In genomic region chr10:104318096-104318725, GRCh38 we compare ENCODE assay signal across 13 cellular contexts. TPM values are rescaled to one million over a fixed set of nuclear protein-coding genes. Genes with fewer than 3 reads are reported as not detected.
DNase-seq lines count a peak whose midpoint lies in the region; ATAC-seq, FAIRE-seq and TF ChIP-seq lines count a peak whose summit lies in the region.
"Had no signal": no experiment of that assay in that cellular context is flagged by ENCODE, and none has a peak within 500 bp of the region (broad histone marks: within the 10 kb centered on the region; RNA-seq: fewer than 3 reads in every experiment).

No MANE protein-coding gene starts in this region.

- no peak overlapping the region for H3K23ac ChIP-seq in H9 (ENCODE audit: insufficient read length, low read depth, low read length)

- H3K27me3 Mint-ChIP-seq in H9 (ENCODE audit: low read depth) (no peaks in the 10 kb centered on the region), activated B cell treated with CpG ODN at 0.5 μM for 24 hours (no peaks in the 10 kb centered on the region)
- H3K27me3 Mint-ChIP-seq in stimulated activated naive B cell treated with anti-CD40 and anti-IgM and Interleukin-4, amounts not matched to agents 10 μg/mL and 1 μg/mL and 100 μg/mL, for 72 hours, result no peaks in the 10 kb centered on the region

- no peaks in the 10 kb centered on the region for H3K9me3 ChIP-seq in H9 (ENCODE audit: control insufficient read depth, low read depth, low read length)
- no peaks in the 10 kb centered on the region for H3K9me3 ChIP-seq in keratinocyte (ENCODE audit: control insufficient read depth, low read depth, low read length)
- H3K9me3 ChIP-seq: left lung had no signal

- no peak overlapping the region for H4K8ac ChIP-seq in H9 (replicated peaks; ENCODE audit: insufficient read length, low read depth, low read length)

- H3K27ac ChIP-seq in H9 (ENCODE audit: insufficient read length, low read depth, low read length) (no peak overlapping the region), keratinocyte (ENCODE audit: control insufficient read depth, insufficient read depth, low read length) (peak overlapping the region; percentile 79)
- H3K27ac ChIP-seq: SK-N-MC had no signal

- H2BK120ac ChIP-seq in H9 (ENCODE audit: low read depth, low read length, poor library complexity, severe bottlenecking), result no peak overlapping the region

- H3K18ac ChIP-seq in H9 (ENCODE audit: insufficient read length, low read depth, low read length), result no peak overlapping the region

- H3K27ac Mint-ChIP-seq in H9 (peak overlapping the region in 2 of 3 experiments; percentile 38 to 58; a peak in 1 of 7 replicates), activated B cell treated with CpG ODN at 0.5 μM for 24 hours (peak overlapping the region; percentile 59)
- H3K27ac Mint-ChIP-seq in stimulated activated naive B cell treated with anti-CD40 and anti-IgM and Interleukin-4, amounts not matched to agents 10 μg/mL and 1 μg/mL and 100 μg/mL, for 72 hours, result peak overlapping the region; percentile 59

- DNase-seq in H9, result no peak
- no peak for DNase-seq in activated B cell treated with CpG ODN at 0.5 μM for 24 hours
- no peak for DNase-seq in keratinocyte (ENCODE audit: low read depth, low spot score)
- no peak for DNase-seq in stimulated activated naive B cell treated with anti-CD40 and anti-IgM and Interleukin-4, amounts not matched to agents 10 μg/mL and 1 μg/mL and 100 μg/mL, for 72 hours
- DNase-seq in NCI-H748 treated with DMSO at 0.1 percent for 48 hours (lab: John Stamatoyannopoulos, UW), result no peak
- DNase-seq in T-helper 1 cell, result no peak
- DNase-seq in GM20000 (ENCODE audit: low spot score), result no peak
- DNase-seq: amniotic stem cell, left lung, NCI-H1436 treated with DMSO at 0.1 percent for 48 hours, NCI-H774, occipital lobe had no signal

- POLR2A ChIA-PET in activated B cell treated with CpG ODN at 0.5 μM for 24 hours (lab: Charles Lee), result interaction anchor here (2.7 kb wide), 1 partner anchor 20 kb away, joined by 6 read pairs; the partner anchor contains the start of gene ITPRIP

- no peak overlapping the region for H2BK5ac ChIP-seq in H9 (ENCODE audit: insufficient read length, low read length)

- no peak overlapping the region for H4K91ac ChIP-seq in H9 (ENCODE audit: insufficient read length, low read depth, low read length)

- no peaks in the 10 kb centered on the region for H3K79me1 ChIP-seq in H9 (ENCODE audit: insufficient read depth, low read depth, low read length, poor library complexity, severe bottlenecking)

- peak overlapping the region; percentile 9; the same call in 1 of the 2 replicates for H3K14ac ChIP-seq in H9 (ENCODE audit: insufficient read depth, low read length)

- H3K9me1 ChIP-seq in keratinocyte (ENCODE audit: control insufficient read depth, extremely low read depth, insufficient read depth, low read length), result peaks cover 3% of the 10 kb centered on the region

- H3K4me3 ChIP-seq in keratinocyte (ENCODE audit: control insufficient read depth in 2 of 3, extremely low read depth in 1 of 3, insufficient read depth in 2 of 3, low read depth in 1 of 3, low read length in 3 of 3), result no peak overlapping the region
- H3K4me3 ChIP-seq: left lung, SK-N-MC had no signal

- no peak overlapping the region for H2AK5ac ChIP-seq in H9 (ENCODE audit: insufficient read length, low read length)

- H3K36me3 ChIP-seq in keratinocyte (ENCODE audit: control insufficient read depth in 2 of 2, extremely low read depth in 1 of 2, insufficient read depth in 2 of 2, low read length in 2 of 2), result peaks cover 13 to 16% of the 10 kb centered on the region in 2 experiments

- peak; percentile 59 for FAIRE-seq in keratinocyte (lab: Jason Lieb, UNC)

- peaks cover 55 to 58% of the 10 kb centered on the region in 2 experiments for H3K4me1 Mint-ChIP-seq in H9
- H3K4me1 Mint-ChIP-seq in activated B cell treated with CpG ODN at 0.5 μM for 24 hours, result peaks cover 64% of the 10 kb centered on the region
- peaks cover 55 to 66% of the 10 kb centered on the region in 2 donors for H3K4me1 Mint-ChIP-seq in stimulated activated naive B cell treated with anti-CD40 and anti-IgM and Interleukin-4, amounts not matched to agents 10 μg/mL and 1 μg/mL and 100 μg/mL, for 72 hours

- H3K4me1 ChIP-seq in H9 (ENCODE audit: insufficient read depth, low read length) (peaks cover 18% of the 10 kb centered on the region), keratinocyte (ENCODE audit: control insufficient read depth, extremely low read depth, insufficient read depth, low read length) (peaks cover 65% of the 10 kb centered on the region)

- H2BK12ac ChIP-seq in H9 (ENCODE audit: insufficient read length, low read depth, low read length), result no peak overlapping the region

- H2AFZ ChIP-seq in H9 (ENCODE audit: low read length) (no peak overlapping the region), keratinocyte (ENCODE audit: control insufficient read depth, low read length) (no peak overlapping the region)

- no peak overlapping the region for H2BK20ac ChIP-seq in H9 (ENCODE audit: low read depth, low read length, poor library complexity, severe bottlenecking)

- H3K79me2 ChIP-seq in H9 (ENCODE audit: insufficient read depth, low read length) (peaks cover 18% of the 10 kb centered on the region; the same call in 1 of the 2 replicates), keratinocyte (ENCODE audit: control insufficient read depth, insufficient read depth, low read length) (peaks cover 83% of the 10 kb centered on the region)

- WGBS in H9 (ENCODE audit: extremely low coverage, insufficient read length, low lambda C conversion rate), result no CpG with 5 or more reads among the region's 8 CpGs

- H3K4me2 ChIP-seq in H9 (ENCODE audit: insufficient read depth, insufficient read length, low read length), result no peak overlapping the region
- H3K4me2 ChIP-seq in keratinocyte (ENCODE audit: control insufficient read depth, extremely low read depth, insufficient read depth, low read depth, low read length), result peak overlapping the region; percentile 25

- no peak overlapping the region for H3K4ac ChIP-seq in H9 (ENCODE audit: low read depth, low read length)

- H3K9ac ChIP-seq in H9 (ENCODE audit: extremely low read depth, insufficient read length, low read length) (no peak overlapping the region), keratinocyte (ENCODE audit: control insufficient read depth, extremely low read depth, insufficient read depth, low read length) (no peak overlapping the region)

- no peak for TF ChIP-seq CTCF in H9 (conservative IDR thresholded peaks at IDR 0.05)
- TF ChIP-seq CTCF in activated B cell treated with CpG ODN at 0.5 μM for 24 hours (IDR thresholded peaks at IDR 0.05), result no peak
- TF ChIP-seq CTCF in keratinocyte (optimal IDR thresholded peaks at IDR 0.05 in 1 of 3, IDR thresholded peaks at IDR 0.05 in 1 of 3, conservative IDR thresholded peaks at IDR 0.05 in 1 of 3; ENCODE audit: extremely low read depth in 1 of 3, insufficient read depth in 2 of 3, low read length in 3 of 3), result no peak
- no peak for TF ChIP-seq CTCF in GM20000 (IDR thresholded peaks at IDR 0.05; ENCODE audit: extremely low read depth, missing control alignments)

- ATAC-seq in activated B cell treated with CpG ODN at 0.5 μM for 24 hours (ENCODE audit: low read depth), result no peak
- no peak for ATAC-seq in stimulated activated naive B cell treated with anti-CD40 and anti-IgM and Interleukin-4, amounts not matched to agents 10 μg/mL and 1 μg/mL and 100 μg/mL, for 72 hours (replicated peaks)

- H3K36me3 Mint-ChIP-seq in H9 (ENCODE audit: insufficient read depth in 1 of 3, low read depth in 3 of 3) (peaks cover 18 to 39% (median 27%) of the 10 kb centered on the region in 3 experiments), activated B cell treated with CpG ODN at 0.5 μM for 24 hours (ENCODE audit: low read depth) (peaks cover 38% of the 10 kb centered on the region)
- peaks cover 10 to 20% of the 10 kb centered on the region in 2 donors for H3K36me3 Mint-ChIP-seq in stimulated activated naive B cell treated with anti-CD40 and anti-IgM and Interleukin-4, amounts not matched to agents 10 μg/mL and 1 μg/mL and 100 μg/mL, for 72 hours

- CTCF ChIA-PET in activated B cell treated with CpG ODN at 0.5 μM for 24 hours (lab: Charles Lee), result interaction anchor here (1.5 to 2.4 kb wide), 2 partner anchors 12 to 19 kb away, joined by 4 to 11 read pairs; no protein-coding TSS in a partner anchor

- dilution Hi-C loops in keratinocyte (cut with MboI; ENCODE audit: extremely low pct_ligation_motif_present, low sequenced_read_pairs), result no loop called here

- H3K4me3 Mint-ChIP-seq in H9 (no peak overlapping the region; a peak in 1 of 5 replicates), activated B cell treated with CpG ODN at 0.5 μM for 24 hours (no peak overlapping the region)
- no peak overlapping the region for H3K4me3 Mint-ChIP-seq in stimulated activated naive B cell treated with anti-CD40 and anti-IgM and Interleukin-4, amounts not matched to agents 10 μg/mL and 1 μg/mL and 100 μg/mL, for 72 hours

- intact Hi-C loops in activated B cell treated with CpG ODN at 0.5 μM for 24 hours (cut with micrococcal nuclease), result no loop called here

- no peak overlapping the region for H4K5ac ChIP-seq in H9 (ENCODE audit: insufficient read length, low read depth, low read length)

- H2BK15ac ChIP-seq in H9 (ENCODE audit: low read depth, low read length), result no peak overlapping the region

- H3T11ph ChIP-seq in H9 (ENCODE audit: low read length), result no peak overlapping the region

- no peaks in the 10 kb centered on the region for H3K27me3 ChIP-seq in H9 (ENCODE audit: insufficient read depth, low read length)
- H3K27me3 ChIP-seq in keratinocyte (ENCODE audit: control insufficient read depth, extremely low read depth, insufficient read depth, low read length), result no peaks in the 10 kb centered on the region
- H3K27me3 ChIP-seq: left lung had no signal

- no peaks in the 10 kb centered on the region for H3K23me2 ChIP-seq in H9 (ENCODE audit: insufficient read length, low read depth, low read length, poor library complexity, severe bottlenecking)

- H3K56ac ChIP-seq in H9 (ENCODE audit: insufficient read length, low read depth, low read length), result no peak overlapping the region

- H3K9me3 Mint-ChIP-seq in H9 (no peaks in the 10 kb centered on the region), activated B cell treated with CpG ODN at 0.5 μM for 24 hours (no peaks in the 10 kb centered on the region)
- no peaks in the 10 kb centered on the region for H3K9me3 Mint-ChIP-seq in stimulated activated naive B cell treated with anti-CD40 and anti-IgM and Interleukin-4, amounts not matched to agents 10 μg/mL and 1 μg/mL and 100 μg/mL, for 72 hours

- H4K20me1 ChIP-seq in H9 (ENCODE audit: control insufficient read depth, insufficient read depth, insufficient read length) (no peaks in the 10 kb centered on the region), keratinocyte (ENCODE audit: control insufficient read depth, extremely low read depth, insufficient read depth, low read length) (peaks cover 6% of the 10 kb centered on the region)

RNA-seq across cellular contexts. Expression of gene ITPRIP, which starts 20.1 kb away (rescaled TPM):
- total RNA-seq in H9 (2021), result 22.2 and 22.5 TPM in 2 replicates
- total RNA-seq in activated B cell treated with CpG ODN at 0.5 μM for 24 hours, result 21.3 and 26.1 TPM in 2 replicates
- polyA plus RNA-seq in keratinocyte, result 11.9 to 13.8 TPM (median 12.1 TPM) in 3 replicates
- 17.4 TPM for polyA plus RNA-seq in keratinocyte (2011; ENCODE audit: low read depth)
- 6.5 and 6.6 TPM in 2 replicates for polyA plus RNA-seq in keratinocyte (2011; cell fraction: cytosol; rRNA removed)
- 29.0 and 31.0 TPM in 2 replicates for polyA plus RNA-seq in keratinocyte (2011; cell fraction: nucleus; rRNA removed)
- 11.3 and 42.3 TPM in 2 replicates for polyA plus RNA-seq in keratinocyte (2012; ENCODE audit: low replicate concordance)
- polyA minus RNA-seq in keratinocyte, result 17.5 to 24.9 TPM (median 20.1 TPM) in 3 replicates
- 12.3 TPM for polyA minus RNA-seq in keratinocyte (2011; cell fraction: cytosol; rRNA and poly(A)+ RNA removed)
- 36.4 and 39.5 TPM in 2 replicates for polyA minus RNA-seq in keratinocyte (2011; cell fraction: nucleus; rRNA and poly(A)+ RNA removed)

RNA-seq across cellular contexts. Expression of gene CFAP58, which starts 35.4 kb away (rescaled TPM):
- total RNA-seq in H9 (2021) (0.63 and 0.88 TPM in 2 replicates), activated B cell treated with CpG ODN at 0.5 μM for 24 hours (not detected in 2 replicates)
- 0.82 to 2.3 TPM (median 1.4 TPM) in 3 replicates for polyA plus RNA-seq in keratinocyte
- 1.7 TPM for polyA plus RNA-seq in keratinocyte (2011; ENCODE audit: low read depth)
- polyA plus RNA-seq in keratinocyte (2011; cell fraction: cytosol; rRNA removed), result 1.7 and 2.5 TPM in 2 replicates
- 1.4 and 2.1 TPM in 2 replicates for polyA plus RNA-seq in keratinocyte (2011; cell fraction: nucleus; rRNA removed)
- polyA plus RNA-seq in keratinocyte (2012; ENCODE audit: low replicate concordance), result 0.49 and 1.7 TPM in 2 replicates
- 0.33 to 0.90 TPM in 2 of 3 replicates, not detected in the other for polyA minus RNA-seq in keratinocyte
- polyA minus RNA-seq in keratinocyte (2011; cell fraction: cytosol; rRNA and poly(A)+ RNA removed), result 0.58 TPM
- 0.21 and 0.54 TPM in 2 replicates for polyA minus RNA-seq in keratinocyte (2011; cell fraction: nucleus; rRNA and poly(A)+ RNA removed)

RNA-seq across cellular contexts. Expression of gene GSTO2, which starts 49.2 kb away (rescaled TPM):
- 12.0 and 14.5 TPM in 2 replicates for total RNA-seq in H9 (2021)
- total RNA-seq in activated B cell treated with CpG ODN at 0.5 μM for 24 hours, result 0.56 and 0.91 TPM in 2 replicates
- 42.7 to 56.9 TPM (median 47.1 TPM) in 3 replicates for polyA plus RNA-seq in keratinocyte
- 3.5 TPM for polyA plus RNA-seq in keratinocyte (2011; ENCODE audit: low read depth)
- 43.7 and 50.3 TPM in 2 replicates for polyA plus RNA-seq in keratinocyte (2011; cell fraction: cytosol; rRNA removed)
- polyA plus RNA-seq in keratinocyte (2011; cell fraction: nucleus; rRNA removed), result 29.6 and 32.1 TPM in 2 replicates
- 28.2 and 28.3 TPM in 2 replicates for polyA plus RNA-seq in keratinocyte (2012; ENCODE audit: low replicate concordance)
- polyA minus RNA-seq in keratinocyte, result 17.9 to 33.5 TPM (median 25.5 TPM) in 3 replicates
- polyA minus RNA-seq in keratinocyte (2011; cell fraction: cytosol; rRNA and poly(A)+ RNA removed), result 10.7 TPM
- 7.9 and 15.6 TPM in 2 replicates for polyA minus RNA-seq in keratinocyte (2011; cell fraction: nucleus; rRNA and poly(A)+ RNA removed)
